ENCODE assay signal across 10 cellular contexts in genomic region chr15:74696808-74697207, GRCh38. TPM values are rescaled to one million over a fixed set of nuclear protein-coding genes. Genes with fewer than 3 reads are reported as not detected.
DNase-seq lines count a peak whose midpoint lies in the region; FAIRE-seq and TF ChIP-seq lines count a peak whose summit lies in the region.
"Had no signal": no experiment of that assay in that cellular context is flagged by ENCODE, and none has a peak within 500 bp of the region (broad histone marks: within the 10 kb centered on the region; RNA-seq: fewer than 3 reads in every experiment).

No MANE protein-coding gene starts in this region.

- H3K9me3 ChIP-seq in SJCRH30 (replicated peaks) (no peaks in the 10 kb centered on the region), fibroblast of lung (ENCODE audit: control insufficient read depth, insufficient read depth, low read depth, low read length) (no peaks in the 10 kb centered on the region), spleen (no peaks in the 10 kb centered on the region), kidney (ENCODE audit: control insufficient read depth in 1 of 2, low read length in 2 of 2) (no peaks in the 10 kb centered on the region)

- 58 to 70% (median 59%) methylated on average over 2 of the region's 2 CpGs for WGBS in spleen, 5 donors

- H3K9ac ChIP-seq in fibroblast of lung (ENCODE audit: insufficient read depth, low read length) (no peak overlapping the region), kidney (ENCODE audit: low read length in 2 of 2) (peak overlapping the region in 1 of 2 donors; percentile 90)

- H3K27me3 Mint-ChIP-seq in T-helper 2 cell treated with Interferon-gamma antibody and Interleukin-4, amounts not matched to agents 5 μg/mL and 100 μg/mL, for 36 hours (ENCODE audit: low read depth), result peaks cover 3% of the 10 kb centered on the region

- TF ChIP-seq CTCF in fibroblast of lung (conservative IDR thresholded peaks at IDR 0.05 in 1 of 2, IDR thresholded peaks at IDR 0.05 in 1 of 2; ENCODE audit: low read depth in 1 of 2, low read length in 2 of 2) (no peak), spleen (IDR thresholded peaks at IDR 0.05 in 8 of 11, conservative IDR thresholded peaks at IDR 0.05 in 3 of 11) (no peak), kidney (IDR thresholded peaks at IDR 0.05; ENCODE audit: borderline replicate concordance, extremely low read depth, insufficient read depth) (no peak)

- no peak overlapping the region; the same call in 1 of the 2 replicates for H3K27ac ChIP-seq in SJCRH30
- no peak overlapping the region for H3K27ac ChIP-seq in fibroblast of lung (ENCODE audit: insufficient read depth, low read length)
- H3K27ac ChIP-seq in spleen, result peak overlapping the region in 2 of 8 donors; percentile 83 to 87
- H3K27ac ChIP-seq in kidney (ENCODE audit: low read depth in 2 of 2, low read length in 2 of 2), result no peak overlapping the region

- H3K36me3 ChIP-seq in SJCRH30 (0 out of 2 replicates have a peak, but pooled peaks cover 2% of the 10 kb centered on the region), fibroblast of lung (ENCODE audit: control insufficient read depth, insufficient read depth, low read length) (no peaks in the 10 kb centered on the region), spleen (no peaks in the 10 kb centered on the region), kidney (ENCODE audit: control insufficient read depth in 1 of 2, insufficient read depth in 2 of 2, low read length in 2 of 2) (no peaks in the 10 kb centered on the region)

- H3K79me2 ChIP-seq in fibroblast of lung (ENCODE audit: control insufficient read depth, insufficient read depth, low read length), result peaks cover 33% of the 10 kb centered on the region

- no peaks in the 10 kb centered on the region for H3K4me1 ChIP-seq in SJCRH30
- H3K4me1 ChIP-seq in fibroblast of lung (ENCODE audit: control insufficient read depth, extremely low read depth, insufficient read depth, low read length), result peaks cover 5% of the 10 kb centered on the region
- H3K4me1 ChIP-seq in spleen, result peaks cover 3 to 40% (median 28%) of the 10 kb centered on the region in 6 donors
- peaks cover 6 to 7% of the 10 kb centered on the region in 2 donors for H3K4me1 ChIP-seq in kidney (ENCODE audit: control insufficient read depth in 1 of 2, insufficient read depth in 1 of 2, low read depth in 1 of 2, low read length in 2 of 2)

- H3K4me1 Mint-ChIP-seq in T-helper 2 cell treated with Interferon-gamma antibody and Interleukin-4, amounts not matched to agents 5 μg/mL and 100 μg/mL, for 36 hours (ENCODE audit: low read depth), result peaks cover 26% of the 10 kb centered on the region

- no peak for DNase-seq in T-helper 2 cell treated with Interferon-gamma antibody and Interleukin-4, amounts not matched to agents 5 μg/mL and 100 μg/mL, for 36 hours (ENCODE audit: low spot score)
- no peak for DNase-seq in T-helper 2 cell
- no peak for DNase-seq in SJCRH30
- no peak for DNase-seq in fibroblast of lung (ENCODE audit: low read depth in 2 of 2)
- no peak for DNase-seq in spleen
- no peak for DNase-seq in stimulated activated CD4-positive, alpha-beta T cell treated with anti-CD3 and anti-CD28 coated beads, Interleukin-4, amount 100 ng/mL, for 24 hours
- DNase-seq in stimulated activated naive CD4-positive, alpha-beta T cell (lab: John Stamatoyannopoulos, UW), result no peak
- no peak for DNase-seq in kidney
- DNase-seq: ACHN had no signal

- H3K27ac Mint-ChIP-seq in T-helper 2 cell treated with Interferon-gamma antibody and Interleukin-4, amounts not matched to agents 5 μg/mL and 100 μg/mL, for 36 hours, result peak overlapping the region; percentile 100

- no peak for TF ChIP-seq POLR2A in spleen (IDR thresholded peaks at IDR 0.05)

- peaks cover 2% of the 10 kb centered on the region for H3K36me3 Mint-ChIP-seq in T-helper 2 cell treated with Interferon-gamma antibody and Interleukin-4, amounts not matched to agents 5 μg/mL and 100 μg/mL, for 36 hours (ENCODE audit: low read depth)

- peak overlapping the region; percentile 12 for H2AFZ ChIP-seq in fibroblast of lung (ENCODE audit: low read length)

- H3K27me3 ChIP-seq in SJCRH30 (no peaks in the 10 kb centered on the region; the same call in 1 of the 2 replicates), fibroblast of lung (ENCODE audit: control insufficient read depth, insufficient read depth, low read length) (peaks cover 3% of the 10 kb centered on the region), spleen (replicated peaks in 1 of 7) (peaks cover 0 to 8% (median 0%) of the 10 kb centered on the region in 7 donors)

- H4K20me1 ChIP-seq in fibroblast of lung (ENCODE audit: control insufficient read depth, extremely low read depth, insufficient read depth, low read length), result no peaks in the 10 kb centered on the region

- intact Hi-C loops in spleen (cut with DNase I; ENCODE audit: low total_unique reads) (no loop called here), kidney (cut with DNase I) (no loop called here)

- H3K4me3 Mint-ChIP-seq in T-helper 2 cell treated with Interferon-gamma antibody and Interleukin-4, amounts not matched to agents 5 μg/mL and 100 μg/mL, for 36 hours, result peak overlapping the region; percentile 100

- H3K9me3 Mint-ChIP-seq in T-helper 2 cell treated with Interferon-gamma antibody and Interleukin-4, amounts not matched to agents 5 μg/mL and 100 μg/mL, for 36 hours, result no peaks in the 10 kb centered on the region

- FAIRE-seq in kidney (lab: Jason Lieb, UNC), result no peak

- H3K4me3 ChIP-seq in SJCRH30, result peak overlapping the region; percentile 99
- H3K4me3 ChIP-seq in fibroblast of lung (replicated peaks in 1 of 4; ENCODE audit: control extremely low read depth in 1 of 4, insufficient read depth in 1 of 4, low read depth in 3 of 4, low read length in 4 of 4), result peak overlapping the region in 2 of 4 experiments; percentile 93 to 95
- peak overlapping the region in 5 of 8 donors; percentile 71 to 91 (median 81) for H3K4me3 ChIP-seq in spleen
- H3K4me3 ChIP-seq in kidney (ENCODE audit: low read length in 2 of 2), result peak overlapping the region in 1 of 2 donors; percentile 99

- H3K4me2 ChIP-seq in fibroblast of lung (ENCODE audit: extremely low read depth, insufficient read depth, low read length), result peak overlapping the region; percentile 100

RNA-seq across cellular contexts. Expression of gene EDC3, which starts 1.0 kb away (rescaled TPM):
- 19.7 and 21.6 TPM in 2 replicates for total RNA-seq in SJCRH30 (2014; rRNA removed; shearing (Covaris generic))
- 8.2 and 8.9 TPM in 2 replicates for total RNA-seq in fibroblast of lung
- 25.8 and 34.4 TPM in 2 replicates for polyA plus RNA-seq in fibroblast of lung
- polyA plus RNA-seq in fibroblast of lung (2012), result 19.0 and 25.7 TPM in 2 replicates
- 57.0 and 61.6 TPM in 2 replicates for polyA minus RNA-seq in fibroblast of lung (ENCODE audit: low replicate concordance)
- total RNA-seq in spleen, result 10 to 100 TPM; 14.8 to 32.5 (median 26.3) TPM
- 10 to 100 TPM in 2 of 3 donors, 1 to 10 TPM in 1; 8.3 to 13.4 (median 10.3) TPM for polyA plus RNA-seq in spleen
- 27.7 TPM for total RNA-seq in kidney
- 11.5 TPM for polyA plus RNA-seq in kidney (ENCODE audit: insufficient read depth, low read depth, low replicate concordance)

RNA-seq across cellular contexts. Expression of gene CYP1A1, which starts 28.5 kb away (rescaled TPM):
- total RNA-seq in SJCRH30 (2014; rRNA removed; shearing (Covaris generic)), result not detected in 2 replicates
- total RNA-seq in fibroblast of lung (under 0.01 TPM in 1 of 2 replicates, not detected in the other), spleen (1 to 10 TPM in 1 of 7 donors, not detected in 6; 1.1 TPM), kidney (0.13 TPM)
- polyA plus RNA-seq in fibroblast of lung (0.02 TPM in 1 of 2 replicates, not detected in the other), spleen (under 1 TPM; 0.03 to 0.06 (median 0.04) TPM), kidney (ENCODE audit: insufficient read depth, low read depth, low replicate concordance) (0.26 TPM)
- 0.06 TPM in 1 of 2 replicates, not detected in the other for polyA plus RNA-seq in fibroblast of lung (2012)
- polyA minus RNA-seq in fibroblast of lung (ENCODE audit: low replicate concordance), result not detected in 2 replicates
- total RNA-seq: NCI-H460 had no signal

RNA-seq across cellular contexts. Expression of gene CYP1A2, which starts 51.8 kb away (rescaled TPM):
- not detected in 2 replicates for total RNA-seq in SJCRH30 (2014; rRNA removed; shearing (Covaris generic))
- total RNA-seq in fibroblast of lung (not detected in 2 replicates), spleen (not detected), kidney (not detected)
- polyA plus RNA-seq in fibroblast of lung (not detected in 2 replicates), spleen (not detected), kidney (ENCODE audit: insufficient read depth, low read depth, low replicate concordance) (not detected)
- not detected in 2 replicates for polyA plus RNA-seq in fibroblast of lung (2012)
- not detected in 2 replicates for polyA minus RNA-seq in fibroblast of lung (ENCODE audit: low replicate concordance)
- total RNA-seq: NCI-H460 had no signal
